1 cellular context compared by ENCODE assay signal in the genomic region with DNA sequence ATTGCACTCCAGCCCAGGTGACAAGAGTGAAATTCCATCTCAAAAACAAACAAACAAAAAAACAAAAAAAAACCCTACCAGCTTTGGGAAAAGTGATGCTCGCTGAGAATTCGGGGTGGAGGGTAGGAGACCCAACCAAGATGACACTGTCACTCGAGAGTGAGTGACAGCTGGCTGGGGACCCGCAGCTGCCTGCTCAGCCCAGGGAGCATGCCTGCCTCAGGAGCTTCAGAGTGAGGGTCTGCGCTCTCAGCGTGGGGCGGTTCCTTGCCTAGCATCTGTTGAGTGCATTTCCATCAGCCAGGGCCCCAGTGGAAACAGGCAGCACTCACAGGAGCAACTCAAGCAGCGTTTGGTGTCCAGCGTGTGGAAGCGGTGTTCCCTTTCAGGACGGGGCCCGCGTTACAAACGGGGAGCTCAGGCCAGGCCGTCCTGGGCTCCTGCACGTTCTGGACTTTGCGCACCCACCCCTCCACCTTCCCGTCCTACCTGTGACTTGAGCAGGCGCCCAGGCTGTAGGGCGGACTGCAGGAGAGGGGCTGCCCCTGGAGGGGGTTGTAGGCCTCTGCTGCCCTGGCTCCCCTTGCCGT.
TF ChIP-seq lines count a peak whose summit lies in the region.

No MANE protein-coding gene starts in this region.

TF ChIP-seq in HepG2, 621 proteins besides CTCF, POLR2A, EP300 and RAD21:
- TF ChIP-seq, protein P1, sequence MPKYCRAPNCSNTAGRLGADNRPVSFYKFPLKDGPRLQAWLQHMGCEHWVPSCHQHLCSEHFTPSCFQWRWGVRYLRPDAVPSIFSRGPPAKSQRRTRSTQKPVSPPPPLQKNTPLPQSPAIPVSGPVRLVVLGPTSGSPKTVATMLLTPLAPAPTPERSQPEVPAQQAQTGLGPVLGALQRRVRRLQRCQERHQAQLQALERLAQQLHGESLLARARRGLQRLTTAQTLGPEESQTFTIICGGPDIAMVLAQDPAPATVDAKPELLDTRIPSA (CRISPR knock-in tag; IDR thresholded peaks at IDR 0.05; ENCODE audit: borderline replicate concordance), result 0 out of 2 replicates have a peak, but pooled peaks have one; percentile 29
- TF ChIP-seq FOXO1 (CRISPR knock-in tag; IDR thresholded peaks at IDR 0.05), result no peak
- no peak for TF ChIP-seq SIX4 (CRISPR knock-in tag; IDR thresholded peaks at IDR 0.05)
